Comparison of ENCODE assay signal across 1 cellular context in genomic region chr2:12731701-12732280, GRCh38.
TF ChIP-seq lines count a peak whose summit lies in the region.

No MANE protein-coding gene starts in this region.

TF ChIP-seq in H1, 55 proteins besides CTCF, POLR2A, EP300 and RAD21:
- TF ChIP-seq TCF12 (IDR thresholded peaks at IDR 0.05; ENCODE audit: low read depth, low read length) (no peak), CEBPB (IDR thresholded peaks at IDR 0.05; ENCODE audit: low read depth, low read length) (no peak), GABPA (IDR thresholded peaks at IDR 0.05; ENCODE audit: borderline replicate concordance, insufficient read depth, low read length) (no peak), E2F6 (IDR thresholded peaks at IDR 0.05) (no peak), CHD2 (IDR thresholded peaks at IDR 0.05; ENCODE audit: low read length) (no peak), YY1 (IDR thresholded peaks at IDR 0.05; ENCODE audit: low read depth, low read length) (no peak), BCL11A (IDR thresholded peaks at IDR 0.05; ENCODE audit: low read depth in 2 of 2, low read length in 2 of 2) (no peak)
- TF ChIP-seq, protein P1, sequence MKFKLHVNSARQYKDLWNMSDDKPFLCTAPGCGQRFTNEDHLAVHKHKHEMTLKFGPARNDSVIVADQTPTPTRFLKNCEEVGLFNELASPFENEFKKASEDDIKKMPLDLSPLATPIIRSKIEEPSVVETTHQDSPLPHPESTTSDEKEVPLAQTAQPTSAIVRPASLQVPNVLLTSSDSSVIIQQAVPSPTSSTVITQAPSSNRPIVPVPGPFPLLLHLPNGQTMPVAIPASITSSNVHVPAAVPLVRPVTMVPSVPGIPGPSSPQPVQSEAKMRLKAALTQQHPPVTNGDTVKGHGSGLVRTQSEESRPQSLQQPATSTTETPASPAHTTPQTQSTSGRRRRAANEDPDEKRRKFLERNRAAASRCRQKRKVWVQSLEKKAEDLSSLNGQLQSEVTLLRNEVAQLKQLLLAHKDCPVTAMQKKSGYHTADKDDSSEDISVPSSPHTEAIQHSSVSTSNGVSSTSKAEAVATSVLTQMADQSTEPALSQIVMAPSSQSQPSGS (IDR thresholded peaks at IDR 0.05; ENCODE audit: low read length), result no peak
